In genomic region chr1:74733616-74734484, GRCh38 we compare ENCODE assay signal across 8 cellular contexts.
A peak's percentile ranks its signal among the peaks of the same experiment; 100 is the strongest.
DNase-seq lines count a peak whose midpoint lies in the region; ATAC-seq and TF ChIP-seq lines count a peak whose summit lies in the region.

No MANE protein-coding gene starts in this region.

- DNase-seq in Ammon's horn (ENCODE audit: low spot score) (peak; percentile 84), NCI-H146 treated with DMSO at 0.1 percent for 48 hours (lab: John Stamatoyannopoulos, UW; ENCODE audit: unreplicated experiment) (peak; percentile 58), SW480 (ENCODE audit: low spot score) (peak; percentile 79), choroid plexus epithelial cell (ENCODE audit: low read depth) (peak; percentile 90), kidney glomerular epithelial cell (lab: John Stamatoyannopoulos, UW) (peak; percentile 71)
- peak; percentile 18 to 57 for DNase-seq in stimulated activated effector memory CD8-positive, alpha-beta T cell treated with anti-CD3 and anti-CD28 coated beads, Interleukin-12 subunit alpha, Interleukin-12 subunit beta, amount 100 ng/mL, for 72 hours (ENCODE audit: low spot score in 2 of 2)

- H3K4me1 Mint-ChIP-seq in stimulated activated effector memory CD8-positive, alpha-beta T cell treated with anti-CD3 and anti-CD28 coated beads, Interleukin-12 subunit alpha, Interleukin-12 subunit beta, amount 100 ng/mL, for 72 hours: peaks cover 33% of the 10 kb centered on the region

- peak overlapping the region; percentile 89 for H3K4me3 ChIP-seq in choroid plexus epithelial cell (ENCODE audit: low read depth, low read length)

- peak overlapping the region; percentile 96 for H3K27ac Mint-ChIP-seq in stimulated activated effector memory CD8-positive, alpha-beta T cell treated with anti-CD3 and anti-CD28 coated beads, Interleukin-12 subunit alpha, Interleukin-12 subunit beta, amount 100 ng/mL, for 72 hours

- peak; percentile 76 for TF ChIP-seq CTCF in choroid plexus epithelial cell (conservative IDR thresholded peaks at IDR 0.05; ENCODE audit: low read depth, low read length)

- H3K4me3 Mint-ChIP-seq in stimulated activated effector memory CD8-positive, alpha-beta T cell treated with anti-CD3 and anti-CD28 coated beads, Interleukin-12 subunit alpha, Interleukin-12 subunit beta, amount 100 ng/mL, for 72 hours: peak overlapping the region; percentile 88

- no peaks in the 10 kb centered on the region for H3K9me3 Mint-ChIP-seq in stimulated activated effector memory CD8-positive, alpha-beta T cell treated with anti-CD3 and anti-CD28 coated beads, Interleukin-12 subunit alpha, Interleukin-12 subunit beta, amount 100 ng/mL, for 72 hours

- peak; percentile 58 for ATAC-seq in GM18517 (IDR thresholded peaks at IDR 0.05; ENCODE audit: unreplicated experiment)
- peak; percentile 35 for ATAC-seq in HG03039 (IDR thresholded peaks at IDR 0.05; ENCODE audit: unreplicated experiment)
- ATAC-seq in stimulated activated effector memory CD8-positive, alpha-beta T cell treated with anti-CD3 and anti-CD28 coated beads, Interleukin-12 subunit alpha, Interleukin-12 subunit beta, amount 100 ng/mL, for 72 hours: peak; percentile 70

- peaks cover 42% of the 10 kb centered on the region for H3K36me3 Mint-ChIP-seq in stimulated activated effector memory CD8-positive, alpha-beta T cell treated with anti-CD3 and anti-CD28 coated beads, Interleukin-12 subunit alpha, Interleukin-12 subunit beta, amount 100 ng/mL, for 72 hours

Comparison
In these comparisons a context has a peak if more than half of its experiments do, and no peak if none do; other contexts are left out.
1. Peak in every context shown above with its lines: DNase-seq, ATAC-seq and H3K4me3 ChIP-seq.
2. DNase-seq: peak in every context shown above with its lines; median percentile 90 in choroid plexus epithelial cell; 84 in Ammon's horn; 79 in SW480; 71 in kidney glomerular epithelial cell; 58 in NCI-H146 treated with DMSO at 0.1 percent for 48 hours; 38 in stimulated activated effector memory CD8-positive, alpha-beta T cell treated with anti-CD3 and anti-CD28 coated beads, Interleukin-12 subunit alpha, Interleukin-12 subunit beta, amount 100 ng/mL, for 72 hours.